In genomic region chr11:73779084-73779902, GRCh38 we compare ENCODE assay signal across 8 cellular contexts. TPM values are rescaled to one million over a fixed set of nuclear protein-coding genes. Genes with fewer than 3 reads are reported as not detected.
DNase-seq lines count a peak whose midpoint lies in the region; ATAC-seq and TF ChIP-seq lines count a peak whose summit lies in the region.

No MANE protein-coding gene starts in this region.

- peak overlapping the region; percentile 74 for H3K9ac ChIP-seq in fibroblast of lung (ENCODE audit: insufficient read depth, low read length)

- H3K9me3 ChIP-seq in fibroblast of lung (ENCODE audit: control insufficient read depth, insufficient read depth, low read depth, low read length): no peaks in the 10 kb centered on the region
- H3K9me3 ChIP-seq in naive thymus-derived CD4-positive, alpha-beta T cell (ENCODE audit: control insufficient read depth in 2 of 3, low read length in 3 of 3): no peaks in the 10 kb centered on the region

- no peaks in the 10 kb centered on the region for H4K20me1 ChIP-seq in fibroblast of lung (ENCODE audit: control insufficient read depth, extremely low read depth, insufficient read depth, low read length)

- intact Hi-C loops in naive thymus-derived CD4-positive, alpha-beta T cell (cut with micrococcal nuclease): loop anchor here (1.0 to 5.0 kb wide), 11 partner anchors 9 to 714 kb away; partner anchors contain the start of genes C2CD3 (in 2 of the 2), COA4 (in 2 of the 2), FAM168A (in 2 of the 2) and FCHSD2 (in 2 of the 2)

- DNase-seq in EH (ENCODE audit: low read depth) (peak; percentile 99), GOT3 (lab: John Stamatoyannopoulos, UW) (peak; percentile 97), LHCN-M2 (ENCODE audit: low read depth) (peak; percentile 98), RPMI7951 (ENCODE audit: low read depth) (peak; percentile 99), fibroblast of lung (ENCODE audit: low read depth in 2 of 2) (peak; percentile 98 to 99)
- peak; percentile 88 to 98 (median 97) for DNase-seq in naive thymus-derived CD4-positive, alpha-beta T cell

- H3K4me1 Mint-ChIP-seq in activated T-helper 17 cell treated with anti-CD3 and anti-CD28 coated beads, Interleukin-2, amount 50 U/mL, for 72 hours: no peaks in the 10 kb centered on the region
- peaks cover 2 to 18% (median 9%) of the 10 kb centered on the region in 7 donors for H3K4me1 Mint-ChIP-seq in naive thymus-derived CD4-positive, alpha-beta T cell
- peaks cover 8% of the 10 kb centered on the region for H3K4me1 Mint-ChIP-seq in stimulated activated memory B cell treated with anti-CD40 and anti-IgM and Interleukin-4, amounts not matched to agents 10 μg/mL and 1 μg/mL and 100 μg/mL, for 72 hours

- POLR2A ChIA-PET in naive thymus-derived CD4-positive, alpha-beta T cell (lab: Charles Lee): interaction anchor here (0.6 to 5.3 kb wide), 19 partner anchors 8 to 1667 kb away, joined by 3 to 162 read pairs (median 3); partner anchors contain the start of genes ANAPC15, FAM168A, LIPT2 and MRPL48

- no peaks in the 10 kb centered on the region for H3K9me3 Mint-ChIP-seq in activated T-helper 17 cell treated with anti-CD3 and anti-CD28 coated beads, Interleukin-2, amount 50 U/mL, for 72 hours
- H3K9me3 Mint-ChIP-seq in naive thymus-derived CD4-positive, alpha-beta T cell: peaks cover 0 to 2% (median 0%) of the 10 kb centered on the region in 11 donors
- H3K9me3 Mint-ChIP-seq in stimulated activated memory B cell treated with anti-CD40 and anti-IgM and Interleukin-4, amounts not matched to agents 10 μg/mL and 1 μg/mL and 100 μg/mL, for 72 hours: peaks cover 1% of the 10 kb centered on the region

- H3K36me3 ChIP-seq in fibroblast of lung (ENCODE audit: control insufficient read depth, insufficient read depth, low read length): no peaks in the 10 kb centered on the region
- H3K36me3 ChIP-seq in naive thymus-derived CD4-positive, alpha-beta T cell (ENCODE audit: control insufficient read depth in 2 of 3, insufficient read depth in 3 of 3, low read length in 3 of 3): no peaks in the 10 kb centered on the region

- H3K79me2 ChIP-seq in fibroblast of lung (ENCODE audit: control insufficient read depth, insufficient read depth, low read length): no peaks in the 10 kb centered on the region

- peak overlapping the region; percentile 97 for H3K4me3 Mint-ChIP-seq in activated T-helper 17 cell treated with anti-CD3 and anti-CD28 coated beads, Interleukin-2, amount 50 U/mL, for 72 hours
- peak overlapping the region; percentile 86 to 97 (median 94) for H3K4me3 Mint-ChIP-seq in naive thymus-derived CD4-positive, alpha-beta T cell
- peak overlapping the region; percentile 92 for H3K4me3 Mint-ChIP-seq in stimulated activated memory B cell treated with anti-CD40 and anti-IgM and Interleukin-4, amounts not matched to agents 10 μg/mL and 1 μg/mL and 100 μg/mL, for 72 hours

- ATAC-seq in activated T-helper 17 cell treated with anti-CD3 and anti-CD28 coated beads, Interleukin-2, amount 50 U/mL, for 72 hours (replicated peaks): peak; percentile 98
- ATAC-seq in naive thymus-derived CD4-positive, alpha-beta T cell: peak; percentile 99
- peak; percentile 100 for ATAC-seq in stimulated activated memory B cell treated with anti-CD40 and anti-IgM and Interleukin-4, amounts not matched to agents 10 μg/mL and 1 μg/mL and 100 μg/mL, for 72 hours

- no peaks in the 10 kb centered on the region for H3K4me1 ChIP-seq in fibroblast of lung (ENCODE audit: control insufficient read depth, extremely low read depth, insufficient read depth, low read length)
- H3K4me1 ChIP-seq in naive thymus-derived CD4-positive, alpha-beta T cell (ENCODE audit: control insufficient read depth in 2 of 2, insufficient read depth in 2 of 2, low read length in 2 of 2): peaks cover 0 to 6% of the 10 kb centered on the region in 2 donors

- CTCF ChIA-PET in naive thymus-derived CD4-positive, alpha-beta T cell (lab: Charles Lee): interaction anchor here (0.6 to 3.2 kb wide), 3 partner anchors 15 to 26 kb away, joined by 3 to 22 read pairs (median 7); partner anchors contain the start of gene RAB6A

- H2AFZ ChIP-seq in fibroblast of lung (ENCODE audit: low read length): peak overlapping the region; percentile 93

- H3K27me3 ChIP-seq in fibroblast of lung (ENCODE audit: control insufficient read depth, insufficient read depth, low read length): no peaks in the 10 kb centered on the region
- no peaks in the 10 kb centered on the region for H3K27me3 ChIP-seq in naive thymus-derived CD4-positive, alpha-beta T cell (ENCODE audit: control insufficient read depth in 2 of 2, insufficient read depth in 2 of 2, low read length in 2 of 2)

- TF ChIP-seq CTCF in fibroblast of lung (conservative IDR thresholded peaks at IDR 0.05 in 1 of 2, IDR thresholded peaks at IDR 0.05 in 1 of 2; ENCODE audit: low read depth in 1 of 2, low read length in 2 of 2): no peak

- peak overlapping the region; percentile 97 for H3K27ac Mint-ChIP-seq in activated T-helper 17 cell treated with anti-CD3 and anti-CD28 coated beads, Interleukin-2, amount 50 U/mL, for 72 hours
- H3K27ac Mint-ChIP-seq in naive thymus-derived CD4-positive, alpha-beta T cell: peak overlapping the region; percentile 94 to 100 (median 100)
- H3K27ac Mint-ChIP-seq in stimulated activated memory B cell treated with anti-CD40 and anti-IgM and Interleukin-4, amounts not matched to agents 10 μg/mL and 1 μg/mL and 100 μg/mL, for 72 hours: peak overlapping the region; percentile 85

- peak overlapping the region; percentile 95 for H3K27ac ChIP-seq in fibroblast of lung (ENCODE audit: insufficient read depth, low read length)
- peak overlapping the region; percentile 89 for H3K27ac ChIP-seq in naive thymus-derived CD4-positive, alpha-beta T cell (ENCODE audit: low read depth, low read length)

- H3K36me3 Mint-ChIP-seq in activated T-helper 17 cell treated with anti-CD3 and anti-CD28 coated beads, Interleukin-2, amount 50 U/mL, for 72 hours (ENCODE audit: low read depth): no peaks in the 10 kb centered on the region
- H3K36me3 Mint-ChIP-seq in naive thymus-derived CD4-positive, alpha-beta T cell: no peaks in the 10 kb centered on the region
- H3K36me3 Mint-ChIP-seq in stimulated activated memory B cell treated with anti-CD40 and anti-IgM and Interleukin-4, amounts not matched to agents 10 μg/mL and 1 μg/mL and 100 μg/mL, for 72 hours: no peaks in the 10 kb centered on the region

- peak overlapping the region; percentile 51 to 86 (median 67) for H3K4me3 ChIP-seq in fibroblast of lung (replicated peaks in 1 of 4; ENCODE audit: control extremely low read depth in 1 of 4, insufficient read depth in 1 of 4, low read depth in 3 of 4, low read length in 4 of 4)
- peak overlapping the region; percentile 58 for H3K4me3 ChIP-seq in naive thymus-derived CD4-positive, alpha-beta T cell (ENCODE audit: low read length)

- peak overlapping the region; percentile 82 for H3K4me2 ChIP-seq in fibroblast of lung (ENCODE audit: extremely low read depth, insufficient read depth, low read length)

- H3K27me3 Mint-ChIP-seq in activated T-helper 17 cell treated with anti-CD3 and anti-CD28 coated beads, Interleukin-2, amount 50 U/mL, for 72 hours: no peaks in the 10 kb centered on the region
- peaks cover 0 to 6% (median 0%) of the 10 kb centered on the region in 5 donors for H3K27me3 Mint-ChIP-seq in naive thymus-derived CD4-positive, alpha-beta T cell
- peaks cover 5% of the 10 kb centered on the region for H3K27me3 Mint-ChIP-seq in stimulated activated memory B cell treated with anti-CD40 and anti-IgM and Interleukin-4, amounts not matched to agents 10 μg/mL and 1 μg/mL and 100 μg/mL, for 72 hours

RNA-seq across cellular contexts. Expression of gene MRPL48, which starts 8.4 kb away (rescaled TPM):
- total RNA-seq in LHCN-M2 (2014; rRNA removed): 14.8 and 27.3 TPM in 2 replicates
- 49.5 TPM for polyA plus RNA-seq in LHCN-M2 (2012)
- total RNA-seq in RPMI7951 (2014; rRNA removed; shearing (Covaris generic)): 91.1 and 98.2 TPM in 2 replicates
- total RNA-seq in activated T-helper 17 cell treated with anti-CD3 and anti-CD28 coated beads, Interleukin-2, amount 50 U/mL, for 72 hours: 10 to 100 TPM; 28.1 to 39.6 TPM
- 25.4 and 32.9 TPM in 2 replicates for total RNA-seq in fibroblast of lung
- polyA plus RNA-seq in fibroblast of lung: 46.2 and 46.3 TPM in 2 replicates
- 41.4 and 47.0 TPM in 2 replicates for polyA plus RNA-seq in fibroblast of lung (2012)
- 0.90 and 7.2 TPM in 2 replicates for polyA minus RNA-seq in fibroblast of lung (ENCODE audit: low replicate concordance)
- 10 to 100 TPM; 20.3 to 50.6 (median 25.5) TPM for total RNA-seq in naive thymus-derived CD4-positive, alpha-beta T cell
- polyA plus RNA-seq in naive thymus-derived CD4-positive, alpha-beta T cell: 10 to 100 TPM; 68.6 to 88.7 TPM

RNA-seq across cellular contexts. Expression of gene RAB6A, which starts 18.4 kb away (rescaled TPM):
- total RNA-seq in LHCN-M2 (2014; rRNA removed): 120 and 130 TPM in 2 replicates
- polyA plus RNA-seq in LHCN-M2 (2012): 51.4 TPM
- total RNA-seq in RPMI7951 (2014; rRNA removed; shearing (Covaris generic)): 95.4 and 124 TPM in 2 replicates
- total RNA-seq in activated T-helper 17 cell treated with anti-CD3 and anti-CD28 coated beads, Interleukin-2, amount 50 U/mL, for 72 hours: 100 to 1,000 TPM in 1 of 2 donors, 10 to 100 TPM in 1; 78.6 to 113 TPM
- 74.2 and 103 TPM in 2 replicates for total RNA-seq in fibroblast of lung
- 182 and 255 TPM in 2 replicates for polyA plus RNA-seq in fibroblast of lung
- polyA plus RNA-seq in fibroblast of lung (2012): 63.3 and 90.7 TPM in 2 replicates
- 17.4 and 24.6 TPM in 2 replicates for polyA minus RNA-seq in fibroblast of lung (ENCODE audit: low replicate concordance)
- 10 to 100 TPM; 54.9 to 94.5 (median 80.0) TPM for total RNA-seq in naive thymus-derived CD4-positive, alpha-beta T cell
- 10 to 100 TPM; 71.6 to 93.6 TPM for polyA plus RNA-seq in naive thymus-derived CD4-positive, alpha-beta T cell

Comparison
In these comparisons a context has a peak if more than half of its experiments do, and no peak if none do; other contexts are left out.
1. Peak in every context shown above with its lines: DNase-seq, ATAC-seq, H3K4me3 ChIP-seq and H3K27ac ChIP-seq.